9 cellular contexts compared by ENCODE assay signal in the genomic region with DNA sequence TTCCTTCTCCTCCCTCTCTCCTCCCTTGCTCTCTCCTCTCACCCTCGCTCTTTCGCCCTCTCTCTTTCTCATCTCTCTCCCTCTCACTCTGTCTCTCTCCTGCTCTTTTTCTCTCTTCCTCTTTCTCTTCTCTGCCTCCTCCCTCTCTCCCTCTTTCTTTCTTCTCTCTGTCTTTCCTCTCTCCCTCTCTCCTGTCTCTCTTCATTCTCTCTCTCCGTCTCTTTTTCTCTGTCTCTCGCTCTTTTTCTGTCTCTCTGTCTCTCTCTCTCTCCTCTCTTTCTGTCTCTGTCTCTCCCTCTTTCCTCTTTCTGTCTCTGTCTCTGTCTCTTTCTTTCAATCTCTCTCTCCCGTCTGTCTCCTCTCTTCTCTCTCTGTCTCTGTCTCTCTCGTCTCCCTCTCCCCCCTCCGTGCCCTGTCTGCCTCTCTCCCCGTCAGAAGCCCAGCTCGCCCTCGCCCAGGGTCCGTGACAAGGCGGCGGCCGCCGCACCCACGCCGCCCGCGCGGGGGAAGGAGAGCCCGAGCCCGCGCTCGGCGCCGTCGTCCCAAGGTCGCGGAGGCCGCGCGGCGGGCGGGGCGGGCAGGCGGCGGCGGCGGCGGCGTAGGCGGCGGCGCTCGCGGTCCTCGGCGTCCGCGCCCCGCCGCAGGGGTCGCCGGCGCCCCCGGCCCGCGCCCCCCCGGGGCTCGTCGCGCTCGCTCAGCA. TPM values are rescaled to one million over a fixed set of nuclear protein-coding genes. Genes with fewer than 3 reads are reported as not detected.
DNase-seq lines count a peak whose midpoint lies in the region; ATAC-seq and TF ChIP-seq lines count a peak whose summit lies in the region.
"Had no signal": no experiment of that assay in that cellular context is flagged by ENCODE, and none has a peak within 500 bp of the region (broad histone marks: within the 10 kb centered on the region; RNA-seq: fewer than 3 reads in every experiment).

No MANE protein-coding gene starts in this region.

- no peaks in the 10 kb centered on the region for H3K36me3 Mint-ChIP-seq in natural killer cell

- H3K4me2 ChIP-seq in BLaER1 = peak overlapping the region; percentile 92

- peaks cover 7 to 16% of the 10 kb centered on the region in 2 donors for H3K4me1 Mint-ChIP-seq in natural killer cell

- H3K36me3 ChIP-seq in BLaER1 (no peaks in the 10 kb centered on the region), NT2/D1 (ENCODE audit: insufficient read depth, insufficient read length, low read length) (peaks cover 4% of the 10 kb centered on the region)
- H3K36me3 ChIP-seq in effector memory CD4-positive, alpha-beta T cell (ENCODE audit: control insufficient read depth, insufficient read depth, low read length) = no peaks in the 10 kb centered on the region

- DNase-seq in NT2/D1 (ENCODE audit: low read depth, low spot score) (no peak), natural killer cell (no peak), hepatic stellate cell (ENCODE audit: low spot score) (no peak), HT-29 (ENCODE audit: low spot score) (no peak), middle frontal gyrus (ENCODE audit: extremely low spot score, low spot score) (no peak)
- DNase-seq in effector memory CD4-positive, alpha-beta T cell = no peak
- DNase-seq: stimulated activated CD4-positive, alpha-beta T cell treated with anti-CD3 and anti-CD28 coated beads, Interleukin-12 subunit alpha, Interleukin-12 subunit beta, amount 100 ng/mL, for 4 hours had no signal

- no peaks in the 10 kb centered on the region for H4K20me1 ChIP-seq in BLaER1

- H3K4me3 Mint-ChIP-seq in natural killer cell = peak overlapping the region; percentile 92

- H3K4me1 ChIP-seq in BLaER1 (peaks cover 15% of the 10 kb centered on the region), NT2/D1 (ENCODE audit: insufficient read depth, insufficient read length) (peaks cover 3% of the 10 kb centered on the region)
- peaks cover 8% of the 10 kb centered on the region for H3K4me1 ChIP-seq in effector memory CD4-positive, alpha-beta T cell (ENCODE audit: control insufficient read depth, insufficient read depth, low read length, poor library complexity, severe bottlenecking)

- no peak overlapping the region for H3K27ac ChIP-seq in BLaER1
- H3K27ac ChIP-seq in effector memory CD4-positive, alpha-beta T cell (ENCODE audit: insufficient read depth, low read length, poor library complexity, severe bottlenecking) = no peak overlapping the region

- H3K9ac ChIP-seq in BLaER1 = no peak overlapping the region
- peak overlapping the region; percentile 66 for H3K9ac ChIP-seq in NT2/D1 (ENCODE audit: insufficient read length, low read depth)

- intact Hi-C loops in natural killer cell (cut with micrococcal nuclease) = no loop called here

- H3K9me3 Mint-ChIP-seq in natural killer cell = no peaks in the 10 kb centered on the region

- no peak overlapping the region for H3K27ac Mint-ChIP-seq in natural killer cell

- peak; percentile 12 for TF ChIP-seq CTCF in natural killer cell (IDR thresholded peaks at IDR 0.05)

- H3K4me3 ChIP-seq in BLaER1 (peak overlapping the region; percentile 70), NT2/D1 (ENCODE audit: insufficient read length, low read depth) (peak overlapping the region; percentile 48)
- peak overlapping the region; percentile 46 for H3K4me3 ChIP-seq in effector memory CD4-positive, alpha-beta T cell (ENCODE audit: insufficient read depth, low read depth, low read length, poor library complexity, severe bottlenecking)

- peaks cover 41% of the 10 kb centered on the region in 2 donors for H3K27me3 Mint-ChIP-seq in natural killer cell (ENCODE audit: low read depth in 2 of 2)

- peak in 2 of 3 donors; percentile 59 to 61 for ATAC-seq in natural killer cell
- no peak for ATAC-seq in GM21447 (IDR thresholded peaks at IDR 0.05; ENCODE audit: unreplicated experiment)

- H3K9me3 ChIP-seq in BLaER1 (no peaks in the 10 kb centered on the region), NT2/D1 (ENCODE audit: insufficient read depth, low read length) (peaks cover 4% of the 10 kb centered on the region; the same call in 1 of the 2 replicates)
- H3K9me3 ChIP-seq in effector memory CD4-positive, alpha-beta T cell (ENCODE audit: control insufficient read depth, low read length) = no peaks in the 10 kb centered on the region

- H3K27me3 ChIP-seq in BLaER1 (peaks cover 83% of the 10 kb centered on the region), NT2/D1 (ENCODE audit: insufficient read depth, insufficient read length) (peaks cover 53% of the 10 kb centered on the region)
- H3K27me3 ChIP-seq in effector memory CD4-positive, alpha-beta T cell (replicated peaks; ENCODE audit: control insufficient read depth, insufficient read depth, low read length, poor library complexity, severe bottlenecking) = peaks cover 17% of the 10 kb centered on the region

RNA-seq across cellular contexts. Expression of gene HSPB1, which starts 21.3 kb away (rescaled TPM):
- 10 to 100 TPM; 14.4 to 15.9 (median 14.7) TPM for total RNA-seq in natural killer cell
- 116 and 134 TPM in 2 replicates for total RNA-seq in HT-29 (2014; rRNA removed; shearing (Covaris generic))
